Comparison of ENCODE assay signal across 19 cellular contexts in genomic region chr7:88089484-88090050, GRCh38.
"Had no signal": no experiment of that assay in that cellular context is flagged by ENCODE, and none has a peak within 500 bp of the region (broad histone marks: within the 10 kb centered on the region; RNA-seq: fewer than 3 reads in every experiment).

No MANE protein-coding gene starts in this region.

- H3K27ac Mint-ChIP-seq: activated CD4-positive, alpha-beta memory T cell treated with anti-CD3 and anti-CD28 coated beads for 36 hours; activated naive CD8-positive, alpha-beta T cell treated with anti-CD3 and anti-CD28 coated beads, Interleukin-2, amount 10 ng/mL, durations not matched to agents 7 days and 5 days; stimulated activated naive CD8-positive, alpha-beta T cell treated with anti-CD3 and anti-CD28 coated beads, Interleukin-15, Interleukin-2, amounts not matched to agents 100 ng/mL and 50 ng/mL, for 24 hours; T-cell had no signal

- H3K4me3 ChIP-seq: ascending aorta, cardiac muscle cell, coronary artery, ovary had no signal

- H3K9me3 ChIP-seq: ascending aorta, ovary had no signal

- H3K4me1 Mint-ChIP-seq: neural crest cell had no signal

- DNase-seq: activated CD4-positive, alpha-beta memory T cell treated with anti-CD3 and anti-CD28 coated beads for 36 hours; activated gamma-delta T cell treated with Interleukin-2 at 50 U/mL for 16 hours; activated naive CD8-positive, alpha-beta T cell treated with anti-CD3 and anti-CD28 coated beads, Interleukin-2, amount 10 ng/mL, durations not matched to agents 7 days and 5 days; activated T-cell treated with anti-CD3 and anti-CD28 coated beads, Interleukin-2, amount 50 U/mL, for 48 hours; effector CD8-positive, alpha-beta T cell; immature natural killer cell; mesendoderm; ovary; stimulated activated CD4-positive, alpha-beta T cell treated with anti-CD3 and anti-CD28 coated beads, Interleukin-4, amount 100 ng/mL, for 1 hour; stimulated activated CD8-positive, alpha-beta memory T cell treated with anti-CD3 and anti-CD28 coated beads, Interleukin-4, amount 100 ng/mL, for 48 hours; T-cell; T1000 had no signal

- H3K27me3 Mint-ChIP-seq: stimulated activated naive CD8-positive, alpha-beta T cell treated with anti-CD3 and anti-CD28 coated beads, Interleukin-15, Interleukin-2, amounts not matched to agents 100 ng/mL and 50 ng/mL, for 24 hours; T-cell had no signal

- H3K4me1 ChIP-seq: ascending aorta had no signal

- ATAC-seq: left lobe of liver, T-cell had no signal

- H3K36me3 ChIP-seq: ascending aorta, cardiac muscle cell, ovary had no signal

- H3K27ac ChIP-seq: ascending aorta, cardiac muscle cell, coronary artery, epithelial cell of prostate, ovary had no signal

- H3K4me3 Mint-ChIP-seq: activated CD4-positive, alpha-beta memory T cell treated with anti-CD3 and anti-CD28 coated beads for 36 hours; activated naive CD8-positive, alpha-beta T cell treated with anti-CD3 and anti-CD28 coated beads, Interleukin-2, amount 10 ng/mL, durations not matched to agents 7 days and 5 days; neural crest cell; stimulated activated naive CD8-positive, alpha-beta T cell treated with anti-CD3 and anti-CD28 coated beads, Interleukin-15, Interleukin-2, amounts not matched to agents 100 ng/mL and 50 ng/mL, for 24 hours; T-cell had no signal

- H3K27me3 ChIP-seq: ascending aorta, cardiac muscle cell, ovary had no signal

- H3K36me3 Mint-ChIP-seq: activated CD4-positive, alpha-beta memory T cell treated with anti-CD3 and anti-CD28 coated beads for 36 hours; activated naive CD8-positive, alpha-beta T cell treated with anti-CD3 and anti-CD28 coated beads, Interleukin-2, amount 10 ng/mL, durations not matched to agents 7 days and 5 days; immature natural killer cell; T-cell had no signal

- H3K9me3 Mint-ChIP-seq: activated CD4-positive, alpha-beta memory T cell treated with anti-CD3 and anti-CD28 coated beads for 36 hours; immature natural killer cell; neural crest cell; stimulated activated naive CD8-positive, alpha-beta T cell treated with anti-CD3 and anti-CD28 coated beads, Interleukin-15, Interleukin-2, amounts not matched to agents 100 ng/mL and 50 ng/mL, for 24 hours; T-cell had no signal
